Comparison of ENCODE assay signal across 24 cellular contexts in genomic region chr4:156578713-156579112, GRCh38.
"Had no signal": no experiment of that assay in that cellular context is flagged by ENCODE, and none has a peak within 500 bp of the region (broad histone marks: within the 10 kb centered on the region; RNA-seq: fewer than 3 reads in every experiment).

No MANE protein-coding gene starts in this region.

- H3K9me3 ChIP-seq: gastroesophageal sphincter, ovary, tibial artery, upper lobe of right lung, vagina had no signal

- H3K27me3 Mint-ChIP-seq: naive B cell had no signal

- H3K4me1 Mint-ChIP-seq: naive B cell; stimulated activated effector memory CD8-positive, alpha-beta T cell treated with anti-CD3 and anti-CD28 coated beads, Interleukin-12 subunit alpha, Interleukin-12 subunit beta, amount 100 ng/mL, for 72 hours had no signal

- H3K4me2 ChIP-seq: hepatocyte had no signal

- H3K4me3 ChIP-seq: dorsolateral prefrontal cortex, gastroesophageal sphincter, hepatocyte, lung, ovary, tibial artery, upper lobe of right lung, vagina had no signal

- DNase-seq: cortex of kidney; dorsolateral prefrontal cortex; effector CD8-positive, alpha-beta T cell; glutamatergic neuron; kidney; left colon; left ventricle myocardium superior; mesenchymal stem cell; naive B cell; nephron progenitor cell; ovary; right cardiac atrium; small intestine; stimulated activated CD4-positive, alpha-beta T cell treated with anti-CD3 and anti-CD28 coated beads, Interleukin-2, amount 100 ng/mL, for 48 hours; stimulated activated CD8-positive, alpha-beta memory T cell treated with anti-CD3 and anti-CD28 coated beads, Interleukin-4, amount 100 ng/mL, for 48 hours; stimulated activated naive CD8-positive, alpha-beta T cell treated with anti-CD3 and anti-CD28 coated beads, Interleukin-15, Interleukin-2, amounts not matched to agents 100 U/mL and 50 U/mL, for 24 hours; tibial artery; upper lobe of right lung had no signal

- H3K27ac Mint-ChIP-seq: naive B cell; stimulated activated effector memory CD8-positive, alpha-beta T cell treated with anti-CD3 and anti-CD28 coated beads, Interleukin-12 subunit alpha, Interleukin-12 subunit beta, amount 100 ng/mL, for 72 hours had no signal

- H3K36me3 Mint-ChIP-seq: naive B cell; stimulated activated effector memory CD8-positive, alpha-beta T cell treated with anti-CD3 and anti-CD28 coated beads, Interleukin-12 subunit alpha, Interleukin-12 subunit beta, amount 100 ng/mL, for 72 hours had no signal

- H3K9me3 Mint-ChIP-seq: nephron progenitor cell had no signal

- H3K4me3 Mint-ChIP-seq: naive B cell; nephron progenitor cell; stimulated activated effector memory CD8-positive, alpha-beta T cell treated with anti-CD3 and anti-CD28 coated beads, Interleukin-12 subunit alpha, Interleukin-12 subunit beta, amount 100 ng/mL, for 72 hours had no signal

- H3K4me1 ChIP-seq: gastroesophageal sphincter, upper lobe of right lung had no signal

- H2AFZ ChIP-seq: hepatocyte had no signal

- H3K27me3 ChIP-seq: dorsolateral prefrontal cortex, gastroesophageal sphincter, hepatocyte, ovary, tibial artery, upper lobe of right lung, vagina had no signal

- H3K36me3 ChIP-seq: gastroesophageal sphincter, ovary, tibial artery, upper lobe of right lung, vagina had no signal

- ATAC-seq: esophagus mucosa; gastroesophageal sphincter; left colon; left ventricle myocardium superior; right cardiac atrium; stimulated activated effector memory CD8-positive, alpha-beta T cell treated with anti-CD3 and anti-CD28 coated beads, Interleukin-12 subunit alpha, Interleukin-12 subunit beta, amount 100 ng/mL, for 72 hours; stimulated activated naive CD8-positive, alpha-beta T cell treated with anti-CD3 and anti-CD28 coated beads, Interleukin-15, Interleukin-2, amounts not matched to agents 100 U/mL and 50 U/mL, for 24 hours; upper lobe of right lung had no signal

- H3K27ac ChIP-seq: dorsolateral prefrontal cortex, gastroesophageal sphincter, hepatocyte, ovary, upper lobe of right lung, vagina had no signal

- H3K79me2 ChIP-seq: hepatocyte had no signal
